ENCODE assay signal across 10 cellular contexts in the genomic region with DNA sequence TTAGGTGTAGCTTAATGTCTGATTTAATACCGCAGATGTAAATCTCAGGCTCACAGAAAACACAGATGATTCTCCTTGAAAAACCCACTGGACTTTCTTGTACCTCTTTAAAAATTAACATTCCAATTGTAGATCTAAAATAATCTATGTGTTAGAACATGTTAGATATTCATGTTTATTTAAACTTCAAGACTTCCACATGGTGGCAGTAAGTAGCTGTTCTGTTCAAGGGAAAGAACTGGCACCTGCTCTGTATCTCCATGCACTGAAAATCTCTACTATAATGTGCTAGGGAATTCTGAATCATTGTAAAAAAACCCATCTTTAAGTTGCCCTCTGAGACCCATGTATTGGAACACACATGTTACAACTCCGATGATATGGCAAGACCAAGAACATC.
A peak's percentile ranks its signal among the peaks of the same experiment; 100 is the strongest.
DNase-seq lines count a peak whose midpoint lies in the region; ATAC-seq and TF ChIP-seq lines count a peak whose summit lies in the region.
"Had no signal": no experiment of that assay in that cellular context is flagged by ENCODE, and none has a peak within 500 bp of the region (broad histone marks: within the 10 kb centered on the region; RNA-seq: fewer than 3 reads in every experiment).

No MANE protein-coding gene starts in this region.

- H3K9me3 Mint-ChIP-seq in immature natural killer cell, result peaks cover 5 to 43% (median 21%) of the 10 kb centered on the region in 6 donors

- H2BK120ac ChIP-seq in mesenchymal stem cell (ENCODE audit: low read depth, low read length), result no peak overlapping the region

- H3K18ac ChIP-seq in mesenchymal stem cell (ENCODE audit: low read depth in 1 of 2, low read length in 2 of 2), result no peak overlapping the region

- H3K36me3 ChIP-seq in MM.1S (replicated peaks; ENCODE audit: insufficient read depth, low read length) (no peaks in the 10 kb centered on the region), mesenchymal stem cell (ENCODE audit: control insufficient read depth in 1 of 2, insufficient read depth in 2 of 2, low read depth in 1 of 2, low read length in 2 of 2) (no peaks in the 10 kb centered on the region), BE2C (no peaks in the 10 kb centered on the region)
- H3K36me3 ChIP-seq: SJSA1 had no signal

- H3K27ac ChIP-seq in MM.1S (ENCODE audit: low read length) (no peak overlapping the region), mesenchymal stem cell (ENCODE audit: low read length, poor library complexity, severe bottlenecking) (no peak overlapping the region)
- H3K27ac ChIP-seq: SJSA1 had no signal

- no peak overlapping the region for H3K23ac ChIP-seq in mesenchymal stem cell (ENCODE audit: low read length in 2 of 2)

- H3K9me2 ChIP-seq in MM.1S (replicated peaks; ENCODE audit: insufficient read depth, low read length), result no peaks in the 10 kb centered on the region

- no peaks in the 10 kb centered on the region for H3K79me1 ChIP-seq in mesenchymal stem cell (replicated peaks; ENCODE audit: low read length, poor library complexity, severe bottlenecking)

- H3K27ac Mint-ChIP-seq in immature natural killer cell, result no peak overlapping the region
- H3K27ac Mint-ChIP-seq: activated naive CD4-positive, alpha-beta T cell treated with anti-CD3 and anti-CD28 coated beads, Interleukin-2, amount 50 U/mL, for 72 hours had no signal

- no peaks in the 10 kb centered on the region for H3K9me3 ChIP-seq in MM.1S (replicated peaks; ENCODE audit: insufficient read depth, low read length)
- no peaks in the 10 kb centered on the region for H3K9me3 ChIP-seq in mesenchymal stem cell (ENCODE audit: control insufficient read depth, low read length)
- no peaks in the 10 kb centered on the region for H3K9me3 ChIP-seq in BE2C
- H3K9me3 ChIP-seq: SJSA1 had no signal

- no peaks in the 10 kb centered on the region; the same call in 1 of the 2 replicates for H3F3A ChIP-seq in MM.1S (ENCODE audit: insufficient read depth, low read length)

- peaks cover 4% of the 10 kb centered on the region; the same call in 1 of the 2 replicates for H3K4me1 ChIP-seq in MM.1S (ENCODE audit: low read length)
- H3K4me1 ChIP-seq in mesenchymal stem cell (ENCODE audit: control insufficient read depth, insufficient read depth, low read depth, low read length), result no peaks in the 10 kb centered on the region
- no peaks in the 10 kb centered on the region for H3K4me1 ChIP-seq in BE2C
- H3K4me1 ChIP-seq: SJSA1 had no signal

- no peak overlapping the region for H4K8ac ChIP-seq in mesenchymal stem cell (ENCODE audit: low read length)

- H3K9ac ChIP-seq in MM.1S (ENCODE audit: low read length) (no peak overlapping the region), mesenchymal stem cell (ENCODE audit: low read length) (no peak overlapping the region)

- no peak overlapping the region for H3K4me2 ChIP-seq in MM.1S (ENCODE audit: low read depth, low read length)
- no peak overlapping the region for H3K4me2 ChIP-seq in mesenchymal stem cell (ENCODE audit: low read length, poor library complexity, severe bottlenecking)

- 94% methylated on average over 1 of the region's 2 CpGs for WGBS in mesenchymal stem cell

- no peaks in the 10 kb centered on the region for H3K36me3 Mint-ChIP-seq in immature natural killer cell
- H3K36me3 Mint-ChIP-seq: activated naive CD4-positive, alpha-beta T cell treated with anti-CD3 and anti-CD28 coated beads, Interleukin-2, amount 50 U/mL, for 72 hours had no signal

- no peaks in the 10 kb centered on the region for H3K4me1 Mint-ChIP-seq in immature natural killer cell

- no peak overlapping the region for H2BK12ac ChIP-seq in mesenchymal stem cell (ENCODE audit: low read length in 2 of 2)

- intact Hi-C loops in left cardiac atrium (cut with DNase I), result no loop called here

- no peaks in the 10 kb centered on the region for H4K20me1 ChIP-seq in MM.1S (ENCODE audit: insufficient read depth, low read length)

- no peak overlapping the region for H3K4me3 Mint-ChIP-seq in immature natural killer cell

- H3K4me3 ChIP-seq in MM.1S (ENCODE audit: low read length) (no peak overlapping the region), mesenchymal stem cell (ENCODE audit: insufficient read depth in 1 of 2, low read depth in 1 of 2, low read length in 2 of 2) (no peak overlapping the region), BE2C (ENCODE audit: low read depth, low read length) (no peak overlapping the region)
- H3K4me3 ChIP-seq: SJSA1 had no signal

- H4K91ac ChIP-seq in mesenchymal stem cell (ENCODE audit: low read length), result no peak overlapping the region

- peaks cover 0 to 1% (median 0%) of the 10 kb centered on the region in 3 donors for H3K27me3 Mint-ChIP-seq in immature natural killer cell (ENCODE audit: low read depth in 3 of 3)

- no peak overlapping the region for H2BK15ac ChIP-seq in mesenchymal stem cell (ENCODE audit: low read depth, poor library complexity, severe bottlenecking)

- H2BK5ac ChIP-seq in mesenchymal stem cell (ENCODE audit: low read depth, low read length, poor library complexity, severe bottlenecking), result no peak overlapping the region

- TF ChIP-seq CTCF in MM.1S (IDR thresholded peaks at IDR 0.05; ENCODE audit: low read length) (peak; percentile 23; the same call in 1 of the 2 replicates), BE2C (IDR thresholded peaks at IDR 0.05; ENCODE audit: low read depth, low read length) (no peak)

- no peaks in the 10 kb centered on the region for H3K79me2 ChIP-seq in MM.1S (ENCODE audit: low read length)

- no peak overlapping the region for H2AK5ac ChIP-seq in mesenchymal stem cell (ENCODE audit: low read length, severe bottlenecking)

- H2AFZ ChIP-seq in MM.1S (ENCODE audit: low read length), result no peak overlapping the region
- H2AFZ ChIP-seq in mesenchymal stem cell (ENCODE audit: low read depth, low read length), result no peak overlapping the region

- no peak for ATAC-seq in GM21526 (IDR thresholded peaks at IDR 0.05; ENCODE audit: low FRiP score, unreplicated experiment)
- no peak for ATAC-seq in left cardiac atrium
- ATAC-seq: activated naive CD4-positive, alpha-beta T cell treated with anti-CD3 and anti-CD28 coated beads, Interleukin-2, amount 50 U/mL, for 72 hours had no signal

- H3K4ac ChIP-seq in mesenchymal stem cell (ENCODE audit: low read depth in 1 of 2, low read length in 2 of 2), result no peak overlapping the region

- DNase-seq in DMS53 (lab: John Stamatoyannopoulos, UW) (peak; percentile 61), MM.1S (peak; percentile 23), astrocyte of the hippocampus (ENCODE audit: low read depth, low spot score) (peak; percentile 39), mesenchymal stem cell (peak; percentile 6), left cardiac atrium (no peak), BE2C (no peak), immature natural killer cell (no peak)

- no peak overlapping the region for H3K14ac ChIP-seq in mesenchymal stem cell (ENCODE audit: low read length in 2 of 2)

- H3K27me3 ChIP-seq in MM.1S (replicated peaks; ENCODE audit: insufficient read depth, low read length) (no peaks in the 10 kb centered on the region), mesenchymal stem cell (ENCODE audit: control insufficient read depth in 1 of 2, insufficient read depth in 1 of 2, low read length in 2 of 2) (no peaks in the 10 kb centered on the region), BE2C (no peaks in the 10 kb centered on the region)
- H3K27me3 ChIP-seq: SJSA1 had no signal

Comparison
In these comparisons a context has a peak if more than half of its experiments do, and no peak if none do; other contexts are left out.
1. DNase-seq: peak in DMS53 (single experiment), MM.1S (single experiment), astrocyte of the hippocampus (single experiment) and mesenchymal stem cell (single experiment); none in left cardiac atrium (single experiment), BE2C (single experiment) and immature natural killer cell (0 of 3).